Comparison of ENCODE assay signal across 1 cellular context in the genomic region with DNA sequence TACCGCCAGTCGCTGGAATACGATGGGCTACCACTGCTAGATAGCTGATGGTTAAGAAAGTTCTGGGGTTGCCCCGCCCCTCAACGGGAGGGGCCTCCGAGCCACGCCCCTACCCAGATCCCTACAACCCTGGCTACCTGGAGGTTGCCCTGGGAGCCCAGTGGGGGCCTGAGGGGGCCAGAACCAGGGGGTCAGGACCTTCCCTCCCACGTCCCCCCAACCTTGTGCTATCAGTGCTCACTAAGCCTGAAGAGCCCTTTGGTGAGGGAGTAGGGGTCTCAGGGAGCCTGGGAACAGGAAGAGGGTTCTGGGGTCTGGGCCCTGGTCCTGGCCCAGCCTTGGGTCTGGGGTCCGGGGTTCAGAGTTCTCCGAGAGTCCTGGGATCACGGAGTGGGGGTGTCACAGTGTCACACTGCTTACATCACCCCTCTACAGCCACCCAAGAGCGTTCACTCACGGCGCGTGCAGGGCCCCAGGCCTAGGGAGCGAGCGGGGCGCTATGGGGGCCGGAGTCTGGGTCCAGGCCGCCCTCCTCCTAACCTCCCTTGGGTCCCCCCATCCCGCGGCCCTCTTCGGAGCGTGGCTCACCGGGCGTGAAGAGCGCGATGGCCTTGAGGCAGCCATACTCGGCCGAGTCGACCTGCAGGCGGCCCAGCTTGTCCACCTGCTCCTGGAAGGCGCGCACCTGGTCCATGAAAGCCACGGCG.
TF ChIP-seq lines count a peak whose summit lies in the region.

No MANE protein-coding gene starts in this region.

TF ChIP-seq in SK-N-SH, 30 proteins besides CTCF, POLR2A, EP300 and RAD21:
- no peak for TF ChIP-seq REST (IDR thresholded peaks at IDR 0.05; ENCODE audit: low read depth, low read length)
- TF ChIP-seq FOXJ3 (CRISPR knock-in tag; IDR thresholded peaks at IDR 0.05) = no peak
- TF ChIP-seq YY1 (IDR thresholded peaks at IDR 0.05; ENCODE audit: low read depth) = 0 out of 2 replicates have a peak, but pooled peaks have one; percentile 55
- TF ChIP-seq SIN3A (IDR thresholded peaks at IDR 0.05; ENCODE audit: borderline replicate concordance, low read depth, low read length) = no peak
- no peak for TF ChIP-seq JUND (IDR thresholded peaks at IDR 0.05)
- TF ChIP-seq ELF1 (IDR thresholded peaks at IDR 0.05) = no peak
